1 cellular context compared by ENCODE assay signal in the genomic region with DNA sequence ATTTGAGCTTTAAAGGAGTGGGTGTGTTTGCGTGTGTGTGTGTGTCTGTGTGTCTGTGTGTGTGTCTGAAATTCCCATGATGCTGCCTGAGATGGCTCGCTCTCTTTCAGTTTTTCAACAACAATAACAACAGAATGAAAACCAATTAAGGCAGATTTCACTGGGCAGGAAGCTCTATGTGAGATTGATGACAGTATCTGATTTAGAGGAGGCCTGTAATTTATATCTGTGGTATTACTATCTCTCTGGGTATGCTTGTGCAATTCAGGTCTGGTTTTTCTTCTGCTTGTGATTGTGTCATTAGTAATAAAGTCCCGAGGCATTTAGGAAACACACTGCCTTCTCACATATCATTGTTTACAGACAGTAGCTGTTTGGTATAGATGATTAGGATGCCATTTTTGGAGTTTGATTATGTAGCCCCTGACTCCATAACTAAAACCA.
TF ChIP-seq lines count a peak whose summit lies in the region.

No MANE protein-coding gene starts in this region.

TF ChIP-seq in A549, 52 proteins besides CTCF, POLR2A, EP300 and RAD21 (continued from another document):
- no peak for TF ChIP-seq BHLHE40 (IDR thresholded peaks at IDR 0.05; ENCODE audit: low read depth, low read length)
- no peak for TF ChIP-seq RNF2 (IDR thresholded peaks at IDR 0.05; ENCODE audit: borderline replicate concordance, low read depth)
- no peak for TF ChIP-seq FOSB (CRISPR knock-in tag; IDR thresholded peaks at IDR 0.05)
- no peak; the same call in 1 of the 2 replicates for TF ChIP-seq MAX (IDR thresholded peaks at IDR 0.05)
- no peak for TF ChIP-seq FOSL2 (IDR thresholded peaks at IDR 0.05)
- TF ChIP-seq FOSL2 (CRISPR knock-in tag; IDR thresholded peaks at IDR 0.05), result peak; percentile 40
- no peak for TF ChIP-seq REST (IDR thresholded peaks at IDR 0.05)
- no peak for TF ChIP-seq POLR2AphosphoS2 (conservative IDR thresholded peaks at IDR 0.05; ENCODE audit: low read length)
- no peak for TF ChIP-seq SMC3 (IDR thresholded peaks at IDR 0.05)
- TF ChIP-seq MYC (IDR thresholded peaks at IDR 0.05; ENCODE audit: borderline replicate concordance, low read length), result no peak
- TF ChIP-seq JUNB (IDR thresholded peaks at IDR 0.05), result 0 out of 2 replicates have a peak, but pooled peaks have one; percentile 24
- TF ChIP-seq CHD2 (IDR thresholded peaks at IDR 0.05; ENCODE audit: low read length, partially characterized antibody), result no peak
- no peak for TF ChIP-seq HDAC2 (IDR thresholded peaks at IDR 0.05)
TF ChIP-seq in A549: peak in this region for 3.
